26 cellular contexts compared by ENCODE assay signal in genomic region chr17:37766951-37767350, GRCh38. TPM values are rescaled to one million over a fixed set of nuclear protein-coding genes. Genes with fewer than 3 reads are reported as not detected.
DNase-seq lines count a peak whose midpoint lies in the region; ATAC-seq, FAIRE-seq and TF ChIP-seq lines count a peak whose summit lies in the region.
"Had no signal": no experiment of that assay in that cellular context is flagged by ENCODE, and none has a peak within 500 bp of the region (broad histone marks: within the 10 kb centered on the region; RNA-seq: fewer than 3 reads in every experiment).

No MANE protein-coding gene starts in this region.

- no peaks in the 10 kb centered on the region for H3K4me1 Mint-ChIP-seq in type B pancreatic cell (ENCODE audit: unreplicated experiment)

- peaks cover 19% of the 10 kb centered on the region for H3K27me3 Mint-ChIP-seq in type B pancreatic cell

- peak; percentile 81 for DNase-seq in HT-29 (ENCODE audit: low spot score)
- no peak for DNase-seq in RWPE2 (ENCODE audit: low spot score)
- DNase-seq in kidney tubule cell (ENCODE audit: low spot score), result peak; percentile 49
- no peak for DNase-seq in type B pancreatic cell (ENCODE audit: extremely low spot score, unreplicated experiment)
- DNase-seq in iPS-NIHi11 (ENCODE audit: low spot score), result no peak
- DNase-seq in GM12891 (ENCODE audit: insufficient read length, low spot score), result no peak
- DNase-seq in inferior parietal cortex (ENCODE audit: extremely low spot score), result no peak
- DNase-seq: activated CD4-positive, alpha-beta T cell treated with anti-CD3 and anti-CD28 coated beads, Interleukin-2, amount 50 U/mL, for 4 hours; activated CD4-positive, CD25-positive, alpha-beta regulatory T cell; activated CD8-positive, alpha-beta memory T cell treated with anti-CD3 and anti-CD28 coated beads, Interleukin-2, amount 50 U/mL, for 48 hours; activated naive CD8-positive, alpha-beta T cell treated with anti-CD3 and anti-CD28 coated beads for 36 hours; central memory CD4-positive, alpha-beta T cell; dermis blood vessel endothelial cell; GF-D8; kidney glomerular epithelial cell; NCI-H1092; NCI-H187; NCI-H2171 treated with DMSO at 0.1 percent for 48 hours; NCI-H524 treated with DMSO at 0.1 percent for 48 hours; nucleus accumbens; stimulated activated CD4-positive, alpha-beta T cell treated with anti-CD3 and anti-CD28 coated beads, Interleukin-2, amount 100 ng/mL, for 48 hours; T1000 had no signal

- H3K27ac ChIP-seq in RWPE2 (ENCODE audit: poor library complexity, severe bottlenecking), result no peak overlapping the region
- H3K27ac ChIP-seq: ascending aorta, suprapubic skin had no signal

- no peak for TF ChIP-seq CTCF in RWPE2 (IDR thresholded peaks at IDR 0.05; ENCODE audit: poor library complexity, severe bottlenecking)
- TF ChIP-seq CTCF in type B pancreatic cell (conservative IDR thresholded peaks at IDR 0.05), result no peak

- peak; percentile 82 for ATAC-seq in RWPE2 (ENCODE audit: low read depth)
- ATAC-seq: stimulated activated effector memory CD8-positive, alpha-beta T cell treated with anti-CD3 and anti-CD28 coated beads, Interleukin-12 subunit alpha, Interleukin-12 subunit beta, amount 100 ng/mL, for 72 hours had no signal

- no peaks in the 10 kb centered on the region for H3K4me1 ChIP-seq in RWPE2 (ENCODE audit: insufficient read depth, poor library complexity, severe bottlenecking)
- H3K4me1 ChIP-seq: ascending aorta, suprapubic skin had no signal

- H3K9me3 ChIP-seq in RWPE2 (ENCODE audit: severe bottlenecking), result no peaks in the 10 kb centered on the region
- H3K9me3 ChIP-seq: ascending aorta, suprapubic skin had no signal

- H3K9me3 Mint-ChIP-seq in type B pancreatic cell, result peaks cover 5% of the 10 kb centered on the region
- H3K9me3 Mint-ChIP-seq: activated naive CD8-positive, alpha-beta T cell treated with anti-CD3 and anti-CD28 coated beads for 36 hours; stimulated activated effector memory CD8-positive, alpha-beta T cell treated with anti-CD3 and anti-CD28 coated beads, Interleukin-12 subunit alpha, Interleukin-12 subunit beta, amount 100 ng/mL, for 72 hours had no signal

- H3K27me3 ChIP-seq in RWPE2 (ENCODE audit: insufficient read depth, poor library complexity, severe bottlenecking), result no peaks in the 10 kb centered on the region
- H3K27me3 ChIP-seq: ascending aorta had no signal

- no peaks in the 10 kb centered on the region for H3K36me3 Mint-ChIP-seq in type B pancreatic cell
- H3K36me3 Mint-ChIP-seq: activated naive CD8-positive, alpha-beta T cell treated with anti-CD3 and anti-CD28 coated beads for 36 hours; stimulated activated effector memory CD8-positive, alpha-beta T cell treated with anti-CD3 and anti-CD28 coated beads, Interleukin-12 subunit alpha, Interleukin-12 subunit beta, amount 100 ng/mL, for 72 hours had no signal

- no peak for FAIRE-seq in GM12891 (lab: Jason Lieb, UNC)

- no peaks in the 10 kb centered on the region for H3K36me3 ChIP-seq in RWPE2 (ENCODE audit: low read depth)
- H3K36me3 ChIP-seq: ascending aorta, suprapubic skin had no signal

- no peak for TF ChIP-seq POLR2A in GM12891 (IDR thresholded peaks at IDR 0.05; ENCODE audit: low read depth, low read length)

- H3K4me3 Mint-ChIP-seq in type B pancreatic cell, result peak overlapping the region; percentile 14
- H3K4me3 Mint-ChIP-seq: activated naive CD8-positive, alpha-beta T cell treated with anti-CD3 and anti-CD28 coated beads for 36 hours; stimulated activated effector memory CD8-positive, alpha-beta T cell treated with anti-CD3 and anti-CD28 coated beads, Interleukin-12 subunit alpha, Interleukin-12 subunit beta, amount 100 ng/mL, for 72 hours had no signal

- peak overlapping the region; percentile 88 for H3K27ac Mint-ChIP-seq in type B pancreatic cell
- H3K27ac Mint-ChIP-seq: activated naive CD8-positive, alpha-beta T cell treated with anti-CD3 and anti-CD28 coated beads for 36 hours; stimulated activated effector memory CD8-positive, alpha-beta T cell treated with anti-CD3 and anti-CD28 coated beads, Interleukin-12 subunit alpha, Interleukin-12 subunit beta, amount 100 ng/mL, for 72 hours had no signal

- H3K4me3 ChIP-seq in RWPE2 (ENCODE audit: severe bottlenecking), result no peak overlapping the region
- H3K4me3 ChIP-seq: ascending aorta, suprapubic skin had no signal

TF ChIP-seq in GM12891, 5 proteins besides CTCF, POLR2A, EP300 and RAD21:
- TF ChIP-seq PAX5 (IDR thresholded peaks at IDR 0.05; ENCODE audit: insufficient read depth, low read length, severe bottlenecking), result no peak
- no peak for TF ChIP-seq SPI1 (IDR thresholded peaks at IDR 0.05; ENCODE audit: low read depth, low read length)
- TF ChIP-seq POLR2AphosphoS5 (IDR thresholded peaks at IDR 0.05; ENCODE audit: low read depth, low read length), result no peak
- TF ChIP-seq TAF1 (IDR thresholded peaks at IDR 0.05; ENCODE audit: low read depth, low read length), result no peak
- no peak for TF ChIP-seq POU2F2 (IDR thresholded peaks at IDR 0.05; ENCODE audit: low read depth, low read length)

RNA-seq across cellular contexts. Expression of gene HNF1B, which starts 22.1 kb away (rescaled TPM):
- total RNA-seq in HT-29 (2014; rRNA removed; shearing (Covaris generic)), result 66.0 and 91.4 TPM in 2 replicates
- 10.6 and 19.0 TPM in 2 replicates for total RNA-seq in type B pancreatic cell (ENCODE audit: low replicate concordance)
- polyA plus RNA-seq in GM12891 (2012; ENCODE audit: low read depth, missing spikeins), result 2.9 TPM
- total RNA-seq: ascending aorta, H4, suprapubic skin had no signal

Comparison
In these comparisons a context has a peak if more than half of its experiments do, and no peak if none do; other contexts are left out.
1. DNase-seq: peak in HT-29 (single experiment) and kidney tubule cell (single experiment); none in RWPE2 (single experiment), type B pancreatic cell (single experiment), iPS-NIHi11 (single experiment), GM12891 (single experiment) and inferior parietal cortex (single experiment).